ENCODE assay signal across 8 cellular contexts in the genomic region with DNA sequence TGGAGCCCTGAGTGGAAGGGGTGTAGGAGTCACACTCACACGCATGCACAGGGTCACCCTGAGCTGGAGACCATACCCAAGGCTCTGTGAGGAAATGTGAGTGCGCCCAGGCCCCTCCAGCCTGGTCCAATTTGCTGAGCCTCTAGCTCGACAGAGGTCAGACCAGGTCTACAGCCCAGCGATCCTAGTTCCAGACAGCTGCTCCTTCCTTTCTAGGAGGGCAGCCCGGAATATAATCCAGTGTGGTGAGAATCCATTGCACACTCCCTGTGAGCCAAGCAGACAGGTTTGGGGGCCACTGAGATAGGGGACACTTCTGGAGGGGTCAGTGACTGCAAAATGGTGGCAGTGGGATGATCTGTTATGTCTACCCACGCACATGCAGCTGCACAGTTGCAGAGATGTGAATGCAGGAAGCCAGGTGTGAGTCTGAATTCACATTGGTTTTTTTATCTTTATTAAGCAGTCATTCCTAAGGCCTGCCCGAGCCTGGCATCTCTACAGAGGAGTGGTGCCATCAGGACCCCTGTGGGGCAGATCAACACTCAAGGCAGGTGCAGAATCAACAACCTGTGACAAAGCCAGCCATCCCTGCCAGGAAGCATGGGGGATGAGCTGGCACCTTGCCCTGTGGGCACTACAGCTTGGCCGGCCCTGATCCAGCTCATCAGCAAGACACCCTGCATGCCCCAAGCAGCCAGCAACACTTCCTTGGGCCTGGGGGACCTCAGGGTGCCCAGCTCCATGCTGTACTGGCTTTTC. TPM values are rescaled to one million over a fixed set of nuclear protein-coding genes. Genes with fewer than 3 reads are reported as not detected.
DNase-seq lines count a peak whose midpoint lies in the region; ATAC-seq and TF ChIP-seq lines count a peak whose summit lies in the region.

A gene with protein sequence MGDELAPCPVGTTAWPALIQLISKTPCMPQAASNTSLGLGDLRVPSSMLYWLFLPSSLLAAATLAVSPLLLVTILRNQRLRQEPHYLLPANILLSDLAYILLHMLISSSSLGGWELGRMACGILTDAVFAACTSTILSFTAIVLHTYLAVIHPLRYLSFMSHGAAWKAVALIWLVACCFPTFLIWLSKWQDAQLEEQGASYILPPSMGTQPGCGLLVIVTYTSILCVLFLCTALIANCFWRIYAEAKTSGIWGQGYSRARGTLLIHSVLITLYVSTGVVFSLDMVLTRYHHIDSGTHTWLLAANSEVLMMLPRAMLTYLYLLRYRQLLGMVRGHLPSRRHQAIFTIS (plus strand): TSS at position 522 of the 762 bp plus-strand sequence. CDS start 82 bp downstream, at position 604.

- ATAC-seq in GM19035 (IDR thresholded peaks at IDR 0.05; ENCODE audit: unreplicated experiment) = no peak
- no peak for ATAC-seq in GM18517 (IDR thresholded peaks at IDR 0.05; ENCODE audit: unreplicated experiment)

- H3K27ac ChIP-seq in coronary artery = peak within 1 kb of the TSS; percentile 70 to 79

- DNase-seq in G401 (ENCODE audit: low spot score) = peak; percentile 94
- DNase-seq in NCI-H2196 (lab: John Stamatoyannopoulos, UW; ENCODE audit: unreplicated experiment) = peak; percentile 91
- no peak for DNase-seq in coronary artery (ENCODE audit: low spot score)
- peak; percentile 56 for DNase-seq in posterior vena cava (ENCODE audit: low spot score)
- no peak for DNase-seq in stimulated activated CD4-positive, alpha-beta T cell treated with anti-CD3 and anti-CD28 coated beads, Interleukin-12 subunit alpha, Interleukin-12 subunit beta, amount 100 ng/mL, for 4 hours
- DNase-seq in retina = no peak

- no peak for TF ChIP-seq CTCF in coronary artery (IDR thresholded peaks at IDR 0.05)

- peak within 1 kb of the TSS; percentile 77 for H3K4me3 ChIP-seq in coronary artery

- intact Hi-C loops in posterior vena cava (cut with DNase I) = no loop called here

- in situ Hi-C loops in G401 (cut with HindIII; ENCODE audit: low sequenced_read_pairs) = no loop called here

RNA-seq across cellular contexts. Expression of the gene that starts here (rescaled TPM):
- not detected in 2 replicates for total RNA-seq in G401 (2014; rRNA removed; shearing (Covaris generic))
- total RNA-seq in posterior vena cava = not detected

Comparison
In these comparisons a context has a peak if more than half of its experiments do, and no peak if none do; other contexts are left out.
1. Peak in DNase-seq in G401; RNA of the gene not detected or under 1 TPM.
2. Peak in DNase-seq in posterior vena cava; RNA of the gene not detected or under 1 TPM.